Comparison of ENCODE assay signal across 27 cellular contexts in the genomic region with DNA sequence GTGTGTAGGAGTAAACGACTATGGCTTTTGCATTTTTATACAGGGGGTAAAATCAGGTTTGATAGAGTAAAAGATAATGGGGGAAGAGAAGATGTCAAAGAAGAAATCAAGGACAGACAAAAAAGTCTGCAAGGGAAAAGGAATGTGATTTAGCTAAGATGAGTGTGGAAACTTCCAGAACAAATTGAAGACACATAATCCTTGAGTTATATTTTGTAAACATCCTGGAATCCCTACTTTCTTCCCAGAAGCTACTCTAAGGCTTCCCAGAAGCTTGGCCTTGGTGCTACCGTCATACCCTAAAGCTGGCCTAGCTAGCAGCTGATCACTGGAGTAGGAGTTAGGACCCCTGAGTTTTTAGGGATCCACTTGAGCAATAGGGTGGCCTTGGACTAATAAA.
"Had no signal": no experiment of that assay in that cellular context is flagged by ENCODE, and none has a peak within 500 bp of the region (broad histone marks: within the 10 kb centered on the region; RNA-seq: fewer than 3 reads in every experiment).

No MANE protein-coding gene starts in this region.

- H3K36me3 Mint-ChIP-seq: memory B cell; naive thymus-derived CD8-positive, alpha-beta T cell; stimulated activated memory B cell treated with anti-CD40 and anti-IgM and Interleukin-4, amounts not matched to agents 10 μg/mL and 1 μg/mL and 100 μg/mL, for 72 hours had no signal

- H3K4me3 ChIP-seq: coronary artery, esophagus muscularis mucosa, gastrocnemius medialis, lung, ovary, psoas muscle, sigmoid colon, skin epidermis, spleen, testis, tibial artery, upper lobe of left lung had no signal

- H3K36me3 ChIP-seq: gastrocnemius medialis, ovary, sigmoid colon, spleen, tibial artery, upper lobe of left lung had no signal

- H3K9me3 ChIP-seq: esophagus muscularis mucosa, gastrocnemius medialis, ovary, psoas muscle, sigmoid colon, spleen, testis, tibial artery, upper lobe of left lung had no signal

- ATAC-seq: gastrocnemius medialis; left lobe of liver; naive thymus-derived CD8-positive, alpha-beta T cell; psoas muscle; stimulated activated memory B cell treated with anti-CD40 and anti-IgM and Interleukin-4, amounts not matched to agents 10 μg/mL and 1 μg/mL and 100 μg/mL, for 72 hours; stimulated activated naive CD8-positive, alpha-beta T cell treated with anti-CD3 and anti-CD28 coated beads, Interleukin-15, Interleukin-2, amounts not matched to agents 100 U/mL and 50 U/mL, for 24 hours had no signal

- H3K4me3 Mint-ChIP-seq: memory B cell; naive thymus-derived CD8-positive, alpha-beta T cell; stimulated activated memory B cell treated with anti-CD40 and anti-IgM and Interleukin-4, amounts not matched to agents 10 μg/mL and 1 μg/mL and 100 μg/mL, for 72 hours had no signal

- DNase-seq: dermis blood vessel endothelial cell; effector memory CD4-positive, alpha-beta T cell; foreskin fibroblast; gastrocnemius medialis; head of caudate nucleus; kidney; midbrain; naive thymus-derived CD8-positive, alpha-beta T cell; occipital lobe; ovary; posterior cingulate gyrus; psoas muscle; sigmoid colon; spleen; stimulated activated CD4-positive, alpha-beta T cell treated with anti-CD3 and anti-CD28 coated beads, Interleukin-4, amount 100 ng/mL, for 4 hours; stimulated activated naive CD8-positive, alpha-beta T cell treated with anti-CD3 and anti-CD28 coated beads, Interleukin-15, Interleukin-2, amounts not matched to agents 100 U/mL and 50 U/mL, for 24 hours; substantia nigra; testis; tibial artery; upper lobe of left lung had no signal

- H3K4me1 Mint-ChIP-seq: memory B cell; naive thymus-derived CD8-positive, alpha-beta T cell; stimulated activated memory B cell treated with anti-CD40 and anti-IgM and Interleukin-4, amounts not matched to agents 10 μg/mL and 1 μg/mL and 100 μg/mL, for 72 hours had no signal

- H3K27ac ChIP-seq: coronary artery, esophagus muscularis mucosa, gastrocnemius medialis, ovary, psoas muscle, sigmoid colon, spleen, testis, tibial artery, upper lobe of left lung had no signal

- H3K27me3 ChIP-seq: esophagus muscularis mucosa, gastrocnemius medialis, ovary, sigmoid colon, testis, tibial artery, upper lobe of left lung had no signal

- H3K4me1 ChIP-seq: gastrocnemius medialis, psoas muscle, spleen, testis, upper lobe of left lung had no signal
